In genomic region chr7:138797715-138798320, GRCh38 we compare ENCODE assay signal across 14 cellular contexts. TPM values are rescaled to one million over a fixed set of nuclear protein-coding genes. Genes with fewer than 3 reads are reported as not detected.
DNase-seq lines count a peak whose midpoint lies in the region; ATAC-seq and TF ChIP-seq lines count a peak whose summit lies in the region.
"Had no signal": no experiment of that assay in that cellular context is flagged by ENCODE, and none has a peak within 500 bp of the region (broad histone marks: within the 10 kb centered on the region; RNA-seq: fewer than 3 reads in every experiment).

Gene ATP6V0A4 (minus strand): TSS chr7:138798196. CDS start chr7:138771247, 26,949 bp downstream.
Gene TMEM213 (plus strand): TSS chr7:138797994. CDS start chr7:138798105, 111 bp downstream.

- ATAC-seq in activated CD8-positive, alpha-beta T cell treated with anti-CD3 and anti-CD28 coated beads for 36 hours, result peak; percentile 24
- ATAC-seq in HG03354 (IDR thresholded peaks at IDR 0.05; ENCODE audit: poor library complexity, severe bottlenecking, unreplicated experiment) (no peak), GM18519 (IDR thresholded peaks at IDR 0.05; ENCODE audit: low FRiP score, unreplicated experiment) (no peak)
- ATAC-seq: gastrocnemius medialis had no signal

- no peak within 1 kb of the TSS for H3K27ac Mint-ChIP-seq in activated CD8-positive, alpha-beta T cell treated with anti-CD3 and anti-CD28 coated beads for 36 hours
- H3K27ac Mint-ChIP-seq in immature natural killer cell, result peak within 1 kb of the TSS in 3 of 6 donors; percentile 28 to 36 (median 29)

- no peak within 1 kb of the TSS for H3K4me3 Mint-ChIP-seq in activated CD8-positive, alpha-beta T cell treated with anti-CD3 and anti-CD28 coated beads for 36 hours
- H3K4me3 Mint-ChIP-seq in immature natural killer cell, result peak within 1 kb of the TSS in 4 of 5 donors; percentile 7 to 54 (median 44)

- CTCF ChIA-PET in activated CD8-positive, alpha-beta T cell treated with anti-CD3 and anti-CD28 coated beads for 36 hours (lab: Charles Lee), result no interaction called here

- peaks cover 5% of the 10 kb centered on the region for H3K4me1 Mint-ChIP-seq in activated CD8-positive, alpha-beta T cell treated with anti-CD3 and anti-CD28 coated beads for 36 hours (ENCODE audit: low read depth)
- H3K4me1 Mint-ChIP-seq in immature natural killer cell, result peaks cover 4 to 14% of the 10 kb centered on the region in 2 donors

- H3K27me3 ChIP-seq in spleen (replicated peaks in 1 of 7), result peaks cover 0 to 20% (median 0%) of the 10 kb centered on the region in 7 donors
- H3K27me3 ChIP-seq: gastrocnemius medialis, transverse colon had no signal

- H3K27me3 Mint-ChIP-seq in activated CD8-positive, alpha-beta T cell treated with anti-CD3 and anti-CD28 coated beads for 36 hours, result peaks cover 1% of the 10 kb centered on the region
- H3K27me3 Mint-ChIP-seq in immature natural killer cell (ENCODE audit: low read depth in 3 of 3), result peaks cover 4 to 8% (median 5%) of the 10 kb centered on the region in 3 donors

- DNase-seq in NCI-H82 (lab: John Stamatoyannopoulos, UW), result peak; percentile 9
- no peak for DNase-seq in NCI-H82 treated with DMSO at 0.1 percent for 48 hours (lab: John Stamatoyannopoulos, UW; ENCODE audit: unreplicated experiment)
- DNase-seq in activated CD8-positive, alpha-beta T cell treated with anti-CD3 and anti-CD28 coated beads for 36 hours, result no peak
- peak in 2 of 3 donors; percentile 3 to 6 for DNase-seq in immature natural killer cell
- peak; percentile 66 for DNase-seq in spleen
- no peak for DNase-seq in NCI-H526 treated with DMSO at 0.1 percent for 48 hours (lab: John Stamatoyannopoulos, UW)
- DNase-seq: activated CD4-positive, CD25-positive, alpha-beta regulatory T cell treated with anti-CD3 and anti-CD28 coated beads, Interleukin-2, amount 50 U/mL, for 72 hours; gastrocnemius medialis; NCI-H1092; NCI-H524; transverse colon had no signal

- no peaks in the 10 kb centered on the region for H3K36me3 ChIP-seq in spleen
- H3K36me3 ChIP-seq: gastrocnemius medialis, transverse colon had no signal

- H3K4me1 ChIP-seq in spleen, result no peaks in the 10 kb centered on the region
- H3K4me1 ChIP-seq: gastrocnemius medialis, transverse colon had no signal

- 26 to 45% (median 42%) methylated on average over 12 to 14 of the region's 14 CpGs for WGBS in spleen, 5 donors

- no peak within 1 kb of the TSS for H3K27ac ChIP-seq in spleen
- H3K27ac ChIP-seq: gastrocnemius medialis, transverse colon had no signal

- TF ChIP-seq POLR2A in spleen (IDR thresholded peaks at IDR 0.05), result no peak

- POLR2A ChIA-PET in activated CD8-positive, alpha-beta T cell treated with anti-CD3 and anti-CD28 coated beads for 36 hours (lab: Charles Lee), result no interaction called here

- no peak within 1 kb of the TSS for H3K4me3 ChIP-seq in spleen
- H3K4me3 ChIP-seq: gastrocnemius medialis, transverse colon had no signal

- no peaks in the 10 kb centered on the region for H3K9me3 ChIP-seq in spleen
- H3K9me3 ChIP-seq: gastrocnemius medialis, transverse colon had no signal

- intact Hi-C loops in activated CD8-positive, alpha-beta T cell treated with anti-CD3 and anti-CD28 coated beads for 36 hours (cut with micrococcal nuclease), result no loop called here
- intact Hi-C loops in spleen (cut with DNase I; ENCODE audit: low total_unique reads), result no loop called here

- TF ChIP-seq CTCF in activated CD8-positive, alpha-beta T cell treated with anti-CD3 and anti-CD28 coated beads for 36 hours (IDR thresholded peaks at IDR 0.05), result no peak
- no peak for TF ChIP-seq CTCF in spleen (IDR thresholded peaks at IDR 0.05 in 8 of 11, conservative IDR thresholded peaks at IDR 0.05 in 3 of 11)

- no peaks in the 10 kb centered on the region for H3K9me3 Mint-ChIP-seq in activated CD8-positive, alpha-beta T cell treated with anti-CD3 and anti-CD28 coated beads for 36 hours
- no peaks in the 10 kb centered on the region for H3K9me3 Mint-ChIP-seq in immature natural killer cell

- H3K36me3 Mint-ChIP-seq in activated CD8-positive, alpha-beta T cell treated with anti-CD3 and anti-CD28 coated beads for 36 hours (ENCODE audit: low read depth), result no peaks in the 10 kb centered on the region
- no peaks in the 10 kb centered on the region for H3K36me3 Mint-ChIP-seq in immature natural killer cell

RNA-seq across cellular contexts. Expression of gene ATP6V0A4, which starts in this region (rescaled TPM):
- total RNA-seq in activated CD8-positive, alpha-beta T cell treated with anti-CD3 and anti-CD28 coated beads for 36 hours, result not detected
- not detected for polyA plus RNA-seq in immature natural killer cell
- total RNA-seq in spleen, result not detected
- polyA plus RNA-seq in spleen, result not detected
- total RNA-seq: cardiac septum, gastrocnemius medialis, transverse colon had no signal

RNA-seq across cellular contexts. Expression of gene TMEM213, which starts in this region (rescaled TPM):
- total RNA-seq in activated CD8-positive, alpha-beta T cell treated with anti-CD3 and anti-CD28 coated beads for 36 hours, result not detected
- polyA plus RNA-seq in immature natural killer cell (under 1 TPM in 2 of 3 donors, not detected in 1; 0.16 to 0.74 TPM), spleen (under 1 TPM in 1 of 3 donors, not detected in 2; 0.05 TPM)
- total RNA-seq in spleen, result not detected
- total RNA-seq: cardiac septum, gastrocnemius medialis, transverse colon had no signal

Comparison
In these comparisons a context has a peak if more than half of its experiments do, and no peak if none do; other contexts are left out.
1. Peak in ATAC-seq in activated CD8-positive, alpha-beta T cell treated with anti-CD3 and anti-CD28 coated beads for 36 hours; RNA of the genes that start here not detected or under 1 TPM.
2. Peak in DNase-seq in immature natural killer cell; RNA of the genes that start here not detected or under 1 TPM.
3. Peak in DNase-seq in spleen; RNA of the genes that start here not detected or under 1 TPM.